Comparison of ENCODE assay signal across 14 cellular contexts in the genomic region with DNA sequence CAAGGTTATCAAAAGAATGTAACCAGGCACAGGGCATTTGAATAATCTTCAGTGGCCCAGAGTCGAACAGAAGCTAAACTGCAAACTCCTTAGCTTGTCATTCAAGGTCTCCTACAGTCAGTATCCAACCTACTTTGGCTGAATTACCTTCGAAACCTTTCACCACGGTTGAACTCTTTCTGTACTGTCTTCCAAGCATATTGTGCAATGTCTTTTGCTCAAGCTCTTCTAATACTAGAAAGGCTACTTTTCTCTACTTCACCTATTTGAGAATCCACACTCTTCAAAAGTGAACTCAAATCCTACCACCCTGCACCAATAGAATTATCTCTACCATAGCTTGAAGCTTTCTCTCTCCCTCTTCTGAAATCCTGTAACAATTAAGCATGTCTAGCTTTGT.
"Had no signal": no experiment of that assay in that cellular context is flagged by ENCODE, and none has a peak within 500 bp of the region (broad histone marks: within the 10 kb centered on the region; RNA-seq: fewer than 3 reads in every experiment).

No MANE protein-coding gene starts in this region.

- H3K4me1 ChIP-seq: gastroesophageal sphincter, heart right ventricle, prostate gland, testis had no signal

- H3K4me3 ChIP-seq: gastroesophageal sphincter, heart right ventricle, prostate gland, spleen, testis had no signal

- ATAC-seq: activated CD8-positive, alpha-beta T cell treated with anti-CD3 and anti-CD28 coated beads for 36 hours; activated T-cell treated with anti-CD3 and anti-CD28 coated beads, Interleukin-2, amount 50 U/mL, for 4 hours; gastroesophageal sphincter; heart right ventricle; right cardiac atrium; T-helper 17 cell had no signal

- H3K27ac ChIP-seq: gastroesophageal sphincter, heart right ventricle, prostate gland, spleen, testis had no signal

- H3K9me3 ChIP-seq: gastroesophageal sphincter, heart right ventricle, prostate gland, spleen, testis had no signal

- H3K36me3 ChIP-seq: gastroesophageal sphincter, heart right ventricle, prostate gland, spleen had no signal

- H3K4me3 Mint-ChIP-seq: activated CD8-positive, alpha-beta T cell treated with anti-CD3 and anti-CD28 coated beads for 36 hours; activated T-cell treated with anti-CD3 and anti-CD28 coated beads, Interleukin-2, amount 50 U/mL, for 4 hours; stimulated activated naive CD8-positive, alpha-beta T cell treated with anti-CD3 and anti-CD28 coated beads, Interleukin-15, Interleukin-2, amounts not matched to agents 100 ng/mL and 50 ng/mL, for 24 hours; T-helper 17 cell had no signal

- H3K27me3 ChIP-seq: gastroesophageal sphincter, heart right ventricle, spleen, testis had no signal

- H3K27ac Mint-ChIP-seq: activated CD8-positive, alpha-beta T cell treated with anti-CD3 and anti-CD28 coated beads for 36 hours; stimulated activated naive CD8-positive, alpha-beta T cell treated with anti-CD3 and anti-CD28 coated beads, Interleukin-15, Interleukin-2, amounts not matched to agents 100 ng/mL and 50 ng/mL, for 24 hours; T-helper 17 cell had no signal

- DNase-seq: activated CD4-positive, alpha-beta T cell treated with anti-CD3 and anti-CD28 coated beads for 48 hours; activated CD8-positive, alpha-beta T cell treated with anti-CD3 and anti-CD28 coated beads for 36 hours; activated effector memory CD4-positive, alpha-beta T cell treated with Interleukin-2 at 50 U/mL for 16 hours; activated naive CD4-positive, alpha-beta T cell treated with anti-CD3 and anti-CD28 coated beads, Interleukin-2, amount 50 U/mL, for 16 hours; activated T-cell treated with anti-CD3 and anti-CD28 coated beads, Interleukin-2, amount 50 U/mL, for 4 hours; heart right ventricle; mammary epithelial cell; right cardiac atrium; spleen; T-helper 17 cell; testis had no signal

- H3K9me3 Mint-ChIP-seq: activated CD8-positive, alpha-beta T cell treated with anti-CD3 and anti-CD28 coated beads for 36 hours; activated T-cell treated with anti-CD3 and anti-CD28 coated beads, Interleukin-2, amount 50 U/mL, for 4 hours; stimulated activated naive CD8-positive, alpha-beta T cell treated with anti-CD3 and anti-CD28 coated beads, Interleukin-15, Interleukin-2, amounts not matched to agents 100 ng/mL and 50 ng/mL, for 24 hours had no signal
